ENCODE assay signal across 5 cellular contexts in the genomic region with DNA sequence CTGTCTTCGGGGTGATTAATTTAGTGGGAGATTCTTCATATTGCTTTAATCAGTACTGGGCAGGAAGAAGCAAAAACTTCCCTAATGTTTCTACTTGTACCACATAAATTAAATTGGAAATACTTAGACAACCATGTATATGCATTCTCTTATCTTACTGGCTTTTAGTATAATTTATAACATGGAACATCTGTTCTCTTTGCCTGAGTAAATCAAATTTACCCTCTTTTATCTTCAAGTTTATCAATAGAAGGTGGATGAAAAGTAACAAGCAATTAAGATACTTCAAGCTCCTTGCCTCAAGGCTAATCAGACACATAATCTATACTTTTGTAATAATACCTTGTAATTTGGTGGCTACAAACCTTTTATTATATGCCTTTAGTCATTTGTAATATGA.
"Had no signal": no experiment of that assay in that cellular context is flagged by ENCODE, and none has a peak within 500 bp of the region (broad histone marks: within the 10 kb centered on the region; RNA-seq: fewer than 3 reads in every experiment).

No MANE protein-coding gene starts in this region.

- H3K4me1 Mint-ChIP-seq: H9 had no signal

- H3K9me3 Mint-ChIP-seq: GM23338 had no signal

- H3K4me3 ChIP-seq: GM23338, K562 had no signal

- H3K27ac Mint-ChIP-seq: GM23338, H9 had no signal

- H3K4me3 Mint-ChIP-seq: GM23338, H9 had no signal

- DNase-seq: H9, HCEC 1CT, IMR-90 had no signal

- ATAC-seq: GM23338, K562 had no signal
